In the genomic region with DNA sequence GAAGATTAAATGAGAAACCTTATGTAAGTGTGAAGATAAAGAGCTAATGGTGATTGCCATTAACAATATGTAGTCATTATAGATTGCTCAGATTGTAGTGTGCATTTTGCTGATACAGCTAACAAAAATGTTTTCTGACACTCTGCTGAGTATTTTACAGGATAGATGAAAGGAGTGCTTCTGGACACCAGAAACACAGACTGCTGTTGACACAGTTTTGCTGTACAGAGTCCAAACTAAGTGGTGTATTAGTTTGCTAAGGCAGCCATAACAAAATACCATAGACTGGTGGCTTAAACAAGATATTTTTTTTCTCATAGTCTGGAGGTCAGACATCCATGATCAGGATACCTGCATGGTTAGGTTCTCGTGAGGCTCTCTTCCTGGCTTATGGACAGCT, we compare ENCODE assay signal across 1 cellular context.
TF ChIP-seq lines count a peak whose summit lies in the region.

No MANE protein-coding gene starts in this region.

TF ChIP-seq in HepG2, 621 proteins besides CTCF, POLR2A, EP300 and RAD21 (continued from another document and continues in another):
- TF ChIP-seq, protein P1, sequence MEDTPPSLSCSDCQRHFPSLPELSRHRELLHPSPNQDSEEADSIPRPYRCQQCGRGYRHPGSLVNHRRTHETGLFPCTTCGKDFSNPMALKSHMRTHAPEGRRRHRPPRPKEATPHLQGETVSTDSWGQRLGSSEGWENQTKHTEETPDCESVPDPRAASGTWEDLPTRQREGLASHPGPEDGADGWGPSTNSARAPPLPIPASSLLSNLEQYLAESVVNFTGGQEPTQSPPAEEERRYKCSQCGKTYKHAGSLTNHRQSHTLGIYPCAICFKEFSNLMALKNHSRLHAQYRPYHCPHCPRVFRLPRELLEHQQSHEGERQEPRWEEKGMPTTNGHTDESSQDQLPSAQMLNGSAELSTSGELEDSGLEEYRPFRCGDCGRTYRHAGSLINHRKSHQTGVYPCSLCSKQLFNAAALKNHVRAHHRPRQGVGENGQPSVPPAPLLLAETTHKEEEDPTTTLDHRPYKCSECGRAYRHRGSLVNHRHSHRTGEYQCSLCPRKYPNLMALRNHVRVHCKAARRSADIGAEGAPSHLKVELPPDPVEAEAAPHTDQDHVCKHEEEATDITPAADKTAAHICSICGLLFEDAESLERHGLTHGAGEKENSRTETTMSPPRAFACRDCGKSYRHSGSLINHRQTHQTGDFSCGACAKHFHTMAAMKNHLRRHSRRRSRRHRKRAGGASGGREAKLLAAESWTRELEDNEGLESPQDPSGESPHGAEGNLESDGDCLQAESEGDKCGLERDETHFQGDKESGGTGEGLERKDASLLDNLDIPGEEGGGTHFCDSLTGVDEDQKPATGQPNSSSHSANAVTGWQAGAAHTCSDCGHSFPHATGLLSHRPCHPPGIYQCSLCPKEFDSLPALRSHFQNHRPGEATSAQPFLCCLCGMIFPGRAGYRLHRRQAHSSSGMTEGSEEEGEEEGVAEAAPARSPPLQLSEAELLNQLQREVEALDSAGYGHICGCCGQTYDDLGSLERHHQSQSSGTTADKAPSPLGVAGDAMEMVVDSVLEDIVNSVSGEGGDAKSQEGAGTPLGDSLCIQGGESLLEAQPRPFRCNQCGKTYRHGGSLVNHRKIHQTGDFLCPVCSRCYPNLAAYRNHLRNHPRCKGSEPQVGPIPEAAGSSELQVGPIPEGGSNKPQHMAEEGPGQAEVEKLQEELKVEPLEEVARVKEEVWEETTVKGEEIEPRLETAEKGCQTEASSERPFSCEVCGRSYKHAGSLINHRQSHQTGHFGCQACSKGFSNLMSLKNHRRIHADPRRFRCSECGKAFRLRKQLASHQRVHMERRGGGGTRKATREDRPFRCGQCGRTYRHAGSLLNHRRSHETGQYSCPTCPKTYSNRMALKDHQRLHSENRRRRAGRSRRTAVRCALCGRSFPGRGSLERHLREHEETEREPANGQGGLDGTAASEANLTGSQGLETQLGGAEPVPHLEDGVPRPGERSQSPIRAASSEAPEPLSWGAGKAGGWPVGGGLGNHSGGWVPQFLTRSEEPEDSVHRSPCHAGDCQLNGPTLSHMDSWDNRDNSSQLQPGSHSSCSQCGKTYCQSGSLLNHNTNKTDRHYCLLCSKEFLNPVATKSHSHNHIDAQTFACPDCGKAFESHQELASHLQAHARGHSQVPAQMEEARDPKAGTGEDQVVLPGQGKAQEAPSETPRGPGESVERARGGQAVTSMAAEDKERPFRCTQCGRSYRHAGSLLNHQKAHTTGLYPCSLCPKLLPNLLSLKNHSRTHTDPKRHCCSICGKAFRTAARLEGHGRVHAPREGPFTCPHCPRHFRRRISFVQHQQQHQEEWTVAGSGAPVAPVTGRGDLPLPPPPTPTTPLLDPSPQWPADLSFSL (CRISPR knock-in tag; IDR thresholded peaks at IDR 0.05), result peak; percentile 28; the same call in 1 of the 2 replicates
- no peak for TF ChIP-seq SAFB2 (CRISPR knock-in tag; IDR thresholded peaks at IDR 0.05; ENCODE audit: borderline replicate concordance, low read depth)
- TF ChIP-seq, protein P2, sequence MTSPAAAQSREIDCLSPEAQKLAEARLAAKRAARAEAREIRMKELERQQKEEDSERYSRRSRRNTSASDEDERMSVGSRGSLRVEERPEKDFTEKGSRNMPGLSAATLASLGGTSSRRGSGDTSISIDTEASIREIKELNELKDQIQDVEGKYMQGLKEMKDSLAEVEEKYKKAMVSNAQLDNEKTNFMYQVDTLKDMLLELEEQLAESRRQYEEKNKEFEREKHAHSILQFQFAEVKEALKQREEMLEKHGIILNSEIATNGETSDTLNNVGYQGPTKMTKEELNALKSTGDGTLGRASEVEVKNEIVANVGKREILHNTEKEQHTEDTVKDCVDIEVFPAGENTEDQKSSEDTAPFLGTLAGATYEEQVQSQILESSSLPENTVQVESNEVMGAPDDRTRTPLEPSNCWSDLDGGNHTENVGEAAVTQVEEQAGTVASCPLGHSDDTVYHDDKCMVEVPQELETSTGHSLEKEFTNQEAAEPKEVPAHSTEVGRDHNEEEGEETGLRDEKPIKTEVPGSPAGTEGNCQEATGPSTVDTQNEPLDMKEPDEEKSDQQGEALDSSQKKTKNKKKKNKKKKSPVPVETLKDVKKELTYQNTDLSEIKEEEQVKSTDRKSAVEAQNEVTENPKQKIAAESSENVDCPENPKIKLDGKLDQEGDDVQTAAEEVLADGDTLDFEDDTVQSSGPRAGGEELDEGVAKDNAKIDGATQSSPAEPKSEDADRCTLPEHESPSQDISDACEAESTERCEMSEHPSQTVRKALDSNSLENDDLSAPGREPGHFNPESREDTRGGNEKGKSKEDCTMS (CRISPR knock-in tag; conservative IDR thresholded peaks at IDR 0.05), result no peak
- no peak for TF ChIP-seq ZNF350 (CRISPR knock-in tag; IDR thresholded peaks at IDR 0.05; ENCODE audit: borderline replicate concordance, low read depth)
- no peak; the same call in 1 of the 2 replicates for TF ChIP-seq ETV5 (CRISPR knock-in tag; IDR thresholded peaks at IDR 0.05; ENCODE audit: borderline replicate concordance)
- TF ChIP-seq ZFP90 (CRISPR knock-in tag; IDR thresholded peaks at IDR 0.05; ENCODE audit: borderline replicate concordance), result no peak
- TF ChIP-seq ELF4 (CRISPR knock-in tag; IDR thresholded peaks at IDR 0.05; ENCODE audit: borderline replicate concordance), result no peak
- no peak for TF ChIP-seq ZNF3 (CRISPR knock-in tag; IDR thresholded peaks at IDR 0.05)
- TF ChIP-seq SNRNP70 (IDR thresholded peaks at IDR 0.05; ENCODE audit: low read depth, low read length), result no peak
- no peak for TF ChIP-seq SRSF4 (IDR thresholded peaks at IDR 0.05; ENCODE audit: low read depth, low read length, poor library complexity, severe bottlenecking)
- TF ChIP-seq, protein P3, sequence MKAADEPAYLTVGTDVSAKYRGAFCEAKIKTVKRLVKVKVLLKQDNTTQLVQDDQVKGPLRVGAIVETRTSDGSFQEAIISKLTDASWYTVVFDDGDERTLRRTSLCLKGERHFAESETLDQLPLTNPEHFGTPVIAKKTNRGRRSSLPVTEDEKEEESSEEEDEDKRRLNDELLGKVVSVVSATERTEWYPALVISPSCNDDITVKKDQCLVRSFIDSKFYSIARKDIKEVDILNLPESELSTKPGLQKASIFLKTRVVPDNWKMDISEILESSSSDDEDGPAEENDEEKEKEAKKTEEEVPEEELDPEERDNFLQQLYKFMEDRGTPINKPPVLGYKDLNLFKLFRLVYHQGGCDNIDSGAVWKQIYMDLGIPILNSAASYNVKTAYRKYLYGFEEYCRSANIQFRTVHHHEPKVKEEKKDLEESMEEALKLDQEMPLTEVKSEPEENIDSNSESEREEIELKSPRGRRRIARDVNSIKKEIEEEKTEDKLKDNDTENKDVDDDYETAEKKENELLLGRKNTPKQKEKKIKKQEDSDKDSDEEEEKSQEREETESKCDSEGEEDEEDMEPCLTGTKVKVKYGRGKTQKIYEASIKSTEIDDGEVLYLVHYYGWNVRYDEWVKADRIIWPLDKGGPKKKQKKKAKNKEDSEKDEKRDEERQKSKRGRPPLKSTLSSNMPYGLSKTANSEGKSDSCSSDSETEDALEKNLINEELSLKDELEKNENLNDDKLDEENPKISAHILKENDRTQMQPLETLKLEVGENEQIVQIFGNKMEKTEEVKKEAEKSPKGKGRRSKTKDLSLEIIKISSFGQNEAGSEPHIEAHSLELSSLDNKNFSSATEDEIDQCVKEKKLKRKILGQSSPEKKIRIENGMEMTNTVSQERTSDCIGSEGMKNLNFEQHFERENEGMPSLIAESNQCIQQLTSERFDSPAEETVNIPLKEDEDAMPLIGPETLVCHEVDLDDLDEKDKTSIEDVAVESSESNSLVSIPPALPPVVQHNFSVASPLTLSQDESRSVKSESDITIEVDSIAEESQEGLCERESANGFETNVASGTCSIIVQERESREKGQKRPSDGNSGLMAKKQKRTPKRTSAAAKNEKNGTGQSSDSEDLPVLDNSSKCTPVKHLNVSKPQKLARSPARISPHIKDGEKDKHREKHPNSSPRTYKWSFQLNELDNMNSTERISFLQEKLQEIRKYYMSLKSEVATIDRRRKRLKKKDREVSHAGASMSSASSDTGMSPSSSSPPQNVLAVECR (CRISPR knock-in tag; IDR thresholded peaks at IDR 0.05; ENCODE audit: borderline replicate concordance), result peak; percentile 66; the same call in 1 of the 2 replicates
- peak; percentile 41; the same call in 1 of the 2 replicates for TF ChIP-seq NR2F6 (IDR thresholded peaks at IDR 0.05)
- no peak for TF ChIP-seq NR2F6 (CRISPR knock-in tag; IDR thresholded peaks at IDR 0.05)
- TF ChIP-seq YEATS4 (CRISPR knock-in tag; IDR thresholded peaks at IDR 0.05; ENCODE audit: borderline replicate concordance), result peak; percentile 30; the same call in 1 of the 2 replicates
- TF ChIP-seq, protein P4, sequence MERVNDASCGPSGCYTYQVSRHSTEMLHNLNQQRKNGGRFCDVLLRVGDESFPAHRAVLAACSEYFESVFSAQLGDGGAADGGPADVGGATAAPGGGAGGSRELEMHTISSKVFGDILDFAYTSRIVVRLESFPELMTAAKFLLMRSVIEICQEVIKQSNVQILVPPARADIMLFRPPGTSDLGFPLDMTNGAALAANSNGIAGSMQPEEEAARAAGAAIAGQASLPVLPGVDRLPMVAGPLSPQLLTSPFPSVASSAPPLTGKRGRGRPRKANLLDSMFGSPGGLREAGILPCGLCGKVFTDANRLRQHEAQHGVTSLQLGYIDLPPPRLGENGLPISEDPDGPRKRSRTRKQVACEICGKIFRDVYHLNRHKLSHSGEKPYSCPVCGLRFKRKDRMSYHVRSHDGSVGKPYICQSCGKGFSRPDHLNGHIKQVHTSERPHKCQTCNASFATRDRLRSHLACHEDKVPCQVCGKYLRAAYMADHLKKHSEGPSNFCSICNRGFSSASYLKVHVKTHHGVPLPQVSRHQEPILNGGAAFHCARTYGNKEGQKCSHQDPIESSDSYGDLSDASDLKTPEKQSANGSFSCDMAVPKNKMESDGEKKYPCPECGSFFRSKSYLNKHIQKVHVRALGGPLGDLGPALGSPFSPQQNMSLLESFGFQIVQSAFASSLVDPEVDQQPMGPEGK (CRISPR knock-in tag; IDR thresholded peaks at IDR 0.05), result no peak
- TF ChIP-seq FOSL2 (CRISPR knock-in tag; IDR thresholded peaks at IDR 0.05), result peak; percentile 37; the same call in 1 of the 2 replicates
- TF ChIP-seq, protein P5, sequence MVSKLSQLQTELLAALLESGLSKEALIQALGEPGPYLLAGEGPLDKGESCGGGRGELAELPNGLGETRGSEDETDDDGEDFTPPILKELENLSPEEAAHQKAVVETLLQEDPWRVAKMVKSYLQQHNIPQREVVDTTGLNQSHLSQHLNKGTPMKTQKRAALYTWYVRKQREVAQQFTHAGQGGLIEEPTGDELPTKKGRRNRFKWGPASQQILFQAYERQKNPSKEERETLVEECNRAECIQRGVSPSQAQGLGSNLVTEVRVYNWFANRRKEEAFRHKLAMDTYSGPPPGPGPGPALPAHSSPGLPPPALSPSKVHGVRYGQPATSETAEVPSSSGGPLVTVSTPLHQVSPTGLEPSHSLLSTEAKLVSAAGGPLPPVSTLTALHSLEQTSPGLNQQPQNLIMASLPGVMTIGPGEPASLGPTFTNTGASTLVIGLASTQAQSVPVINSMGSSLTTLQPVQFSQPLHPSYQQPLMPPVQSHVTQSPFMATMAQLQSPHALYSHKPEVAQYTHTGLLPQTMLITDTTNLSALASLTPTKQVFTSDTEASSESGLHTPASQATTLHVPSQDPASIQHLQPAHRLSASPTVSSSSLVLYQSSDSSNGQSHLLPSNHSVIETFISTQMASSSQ (IDR thresholded peaks at IDR 0.05; ENCODE audit: low read depth), result 0 out of 2 replicates have a peak, but pooled peaks have one; percentile 42
- TF ChIP-seq, protein P5 (CRISPR knock-in tag; IDR thresholded peaks at IDR 0.05; ENCODE audit: borderline replicate concordance), result no peak
- no peak for TF ChIP-seq ZNF550 (CRISPR knock-in tag; IDR thresholded peaks at IDR 0.05; ENCODE audit: borderline replicate concordance)
- no peak for TF ChIP-seq SRF (IDR thresholded peaks at IDR 0.05; ENCODE audit: low read depth, low read length)
- no peak for TF ChIP-seq ZBTB7B (CRISPR knock-in tag; IDR thresholded peaks at IDR 0.05)
- TF ChIP-seq, protein P6, sequence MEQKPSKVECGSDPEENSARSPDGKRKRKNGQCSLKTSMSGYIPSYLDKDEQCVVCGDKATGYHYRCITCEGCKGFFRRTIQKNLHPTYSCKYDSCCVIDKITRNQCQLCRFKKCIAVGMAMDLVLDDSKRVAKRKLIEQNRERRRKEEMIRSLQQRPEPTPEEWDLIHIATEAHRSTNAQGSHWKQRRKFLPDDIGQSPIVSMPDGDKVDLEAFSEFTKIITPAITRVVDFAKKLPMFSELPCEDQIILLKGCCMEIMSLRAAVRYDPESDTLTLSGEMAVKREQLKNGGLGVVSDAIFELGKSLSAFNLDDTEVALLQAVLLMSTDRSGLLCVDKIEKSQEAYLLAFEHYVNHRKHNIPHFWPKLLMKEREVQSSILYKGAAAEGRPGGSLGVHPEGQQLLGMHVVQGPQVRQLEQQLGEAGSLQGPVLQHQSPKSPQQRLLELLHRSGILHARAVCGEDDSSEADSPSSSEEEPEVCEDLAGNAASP (CRISPR knock-in tag; IDR thresholded peaks at IDR 0.05; ENCODE audit: borderline replicate concordance), result 0 out of 2 replicates have a peak, but pooled peaks have one; percentile 22
- TF ChIP-seq ZNF484 (CRISPR knock-in tag; IDR thresholded peaks at IDR 0.05; ENCODE audit: borderline replicate concordance, low read depth), result no peak
- TF ChIP-seq MYNN (CRISPR knock-in tag; IDR thresholded peaks at IDR 0.05; ENCODE audit: low read depth), result no peak
- TF ChIP-seq, protein P7, sequence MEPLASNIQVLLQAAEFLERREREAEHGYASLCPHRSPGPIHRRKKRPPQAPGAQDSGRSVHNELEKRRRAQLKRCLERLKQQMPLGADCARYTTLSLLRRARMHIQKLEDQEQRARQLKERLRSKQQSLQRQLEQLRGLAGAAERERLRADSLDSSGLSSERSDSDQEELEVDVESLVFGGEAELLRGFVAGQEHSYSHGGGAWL (CRISPR knock-in tag; IDR thresholded peaks at IDR 0.05), result no peak
- TF ChIP-seq ZNF263 (CRISPR knock-in tag; IDR thresholded peaks at IDR 0.05), result no peak
- no peak for TF ChIP-seq NFYB (CRISPR knock-in tag; IDR thresholded peaks at IDR 0.05)
- no peak for TF ChIP-seq SP140L (CRISPR knock-in tag; IDR thresholded peaks at IDR 0.05; ENCODE audit: borderline replicate concordance)
- no peak for TF ChIP-seq KDM5A (IDR thresholded peaks at IDR 0.05; ENCODE audit: borderline replicate concordance, low read length)
